ENCODE assay signal across 1 cellular context in genomic region chr15:92521624-92522008, GRCh38.
TF ChIP-seq lines count a peak whose summit lies in the region.

No MANE protein-coding gene starts in this region.

TF ChIP-seq in IMR-90, 13 proteins besides CTCF, POLR2A, EP300 and RAD21 (continued from another document):
- TF ChIP-seq USF2 (IDR thresholded peaks at IDR 0.05; ENCODE audit: low read depth, low read length), result no peak
